Comparison of ENCODE assay signal across 1 cellular context in the genomic region with DNA sequence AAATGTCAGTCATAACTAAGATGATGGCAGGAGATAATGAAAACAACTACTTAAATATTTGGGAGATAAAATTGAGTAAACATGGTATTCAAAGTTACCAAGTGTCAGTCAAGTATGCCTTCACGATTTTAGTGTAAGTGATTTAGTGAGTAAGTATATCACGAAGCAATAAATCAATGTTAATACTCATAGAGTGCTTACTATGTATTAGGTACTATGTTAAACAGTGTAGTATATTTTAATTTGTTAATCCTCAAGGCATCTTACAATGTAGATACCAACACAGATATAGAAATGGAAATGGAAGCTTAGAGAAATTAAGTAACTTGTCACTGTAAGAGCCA.
A peak's percentile ranks its signal among the peaks of the same experiment; 100 is the strongest.
TF ChIP-seq lines count a peak whose summit lies in the region.

No MANE protein-coding gene starts in this region.

TF ChIP-seq in K562, 482 proteins besides CTCF, POLR2A, EP300 and RAD21 (continued from another document and continues in another):
- TF ChIP-seq, protein P1, sequence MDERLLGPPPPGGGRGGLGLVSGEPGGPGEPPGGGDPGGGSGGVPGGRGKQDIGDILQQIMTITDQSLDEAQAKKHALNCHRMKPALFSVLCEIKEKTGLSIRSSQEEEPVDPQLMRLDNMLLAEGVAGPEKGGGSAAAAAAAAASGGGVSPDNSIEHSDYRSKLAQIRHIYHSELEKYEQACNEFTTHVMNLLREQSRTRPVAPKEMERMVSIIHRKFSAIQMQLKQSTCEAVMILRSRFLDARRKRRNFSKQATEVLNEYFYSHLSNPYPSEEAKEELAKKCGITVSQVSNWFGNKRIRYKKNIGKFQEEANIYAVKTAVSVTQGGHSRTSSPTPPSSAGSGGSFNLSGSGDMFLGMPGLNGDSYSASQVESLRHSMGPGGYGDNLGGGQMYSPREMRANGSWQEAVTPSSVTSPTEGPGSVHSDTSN (CRISPR knock-in tag; IDR thresholded peaks at IDR 0.05; ENCODE audit: low read depth) = no peak
- TF ChIP-seq, protein P1 (tag; conservative IDR thresholded peaks at IDR 0.05; ENCODE audit: low read depth) = 0 out of 2 replicates have a peak, but pooled peaks have one; percentile 30
- TF ChIP-seq RERE (CRISPR knock-in tag; IDR thresholded peaks at IDR 0.05; ENCODE audit: borderline replicate concordance) (no peak), NFIC (IDR thresholded peaks at IDR 0.05) (no peak), ZC3H8 (IDR thresholded peaks at IDR 0.05) (no peak), ELF2 (CRISPR knock-in tag; IDR thresholded peaks at IDR 0.05) (no peak), TBP (optimal IDR thresholded peaks at IDR 0.05; ENCODE audit: low read depth, low read length) (no peak), ARID3B (CRISPR knock-in tag; IDR thresholded peaks at IDR 0.05; ENCODE audit: borderline replicate concordance) (no peak), ZNF318 (IDR thresholded peaks at IDR 0.05; ENCODE audit: borderline replicate concordance in 1 of 2, low read depth in 1 of 2) (no peak), MXI1 (IDR thresholded peaks at IDR 0.05; ENCODE audit: low read depth, low read length) (no peak), MBD1 (CRISPR knock-in tag; IDR thresholded peaks at IDR 0.05) (0 out of 2 replicates have a peak, but pooled peaks have one; percentile 9), YY1 (IDR thresholded peaks at IDR 0.05; ENCODE audit: borderline replicate concordance in 1 of 3, control insufficient read depth in 1 of 3, extremely low read depth in 1 of 3, insufficient read depth in 3 of 3, insufficient read length in 1 of 3, insufficient replicate concordance in 2 of 3, low read depth in 1 of 3, low read length in 2 of 3) (no peak), NR0B1 (IDR thresholded peaks at IDR 0.05; ENCODE audit: partially characterized antibody) (no peak), ZNF253 (CRISPR knock-in tag; conservative IDR thresholded peaks at IDR 0.05) (no peak), MEIS2 (IDR thresholded peaks at IDR 0.05; ENCODE audit: partially characterized antibody) (peak; percentile 76), MAFG (tag; conservative IDR thresholded peaks at IDR 0.05) (no peak)
- TF ChIP-seq, protein P2, sequence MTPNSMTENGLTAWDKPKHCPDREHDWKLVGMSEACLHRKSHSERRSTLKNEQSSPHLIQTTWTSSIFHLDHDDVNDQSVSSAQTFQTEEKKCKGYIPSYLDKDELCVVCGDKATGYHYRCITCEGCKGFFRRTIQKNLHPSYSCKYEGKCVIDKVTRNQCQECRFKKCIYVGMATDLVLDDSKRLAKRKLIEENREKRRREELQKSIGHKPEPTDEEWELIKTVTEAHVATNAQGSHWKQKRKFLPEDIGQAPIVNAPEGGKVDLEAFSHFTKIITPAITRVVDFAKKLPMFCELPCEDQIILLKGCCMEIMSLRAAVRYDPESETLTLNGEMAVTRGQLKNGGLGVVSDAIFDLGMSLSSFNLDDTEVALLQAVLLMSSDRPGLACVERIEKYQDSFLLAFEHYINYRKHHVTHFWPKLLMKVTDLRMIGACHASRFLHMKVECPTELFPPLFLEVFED (CRISPR knock-in tag; conservative IDR thresholded peaks at IDR 0.05) = no peak
- TF ChIP-seq, protein P3, sequence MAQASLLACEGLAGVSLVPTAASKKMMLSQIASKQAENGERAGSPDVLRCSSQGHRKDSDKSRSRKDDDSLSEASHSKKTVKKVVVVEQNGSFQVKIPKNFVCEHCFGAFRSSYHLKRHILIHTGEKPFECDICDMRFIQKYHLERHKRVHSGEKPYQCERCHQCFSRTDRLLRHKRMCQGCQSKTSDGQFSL (CRISPR knock-in tag; IDR thresholded peaks at IDR 0.05) = no peak
- TF ChIP-seq, protein P3 (tag; IDR thresholded peaks at IDR 0.05) = no peak
- TF ChIP-seq, protein P4, sequence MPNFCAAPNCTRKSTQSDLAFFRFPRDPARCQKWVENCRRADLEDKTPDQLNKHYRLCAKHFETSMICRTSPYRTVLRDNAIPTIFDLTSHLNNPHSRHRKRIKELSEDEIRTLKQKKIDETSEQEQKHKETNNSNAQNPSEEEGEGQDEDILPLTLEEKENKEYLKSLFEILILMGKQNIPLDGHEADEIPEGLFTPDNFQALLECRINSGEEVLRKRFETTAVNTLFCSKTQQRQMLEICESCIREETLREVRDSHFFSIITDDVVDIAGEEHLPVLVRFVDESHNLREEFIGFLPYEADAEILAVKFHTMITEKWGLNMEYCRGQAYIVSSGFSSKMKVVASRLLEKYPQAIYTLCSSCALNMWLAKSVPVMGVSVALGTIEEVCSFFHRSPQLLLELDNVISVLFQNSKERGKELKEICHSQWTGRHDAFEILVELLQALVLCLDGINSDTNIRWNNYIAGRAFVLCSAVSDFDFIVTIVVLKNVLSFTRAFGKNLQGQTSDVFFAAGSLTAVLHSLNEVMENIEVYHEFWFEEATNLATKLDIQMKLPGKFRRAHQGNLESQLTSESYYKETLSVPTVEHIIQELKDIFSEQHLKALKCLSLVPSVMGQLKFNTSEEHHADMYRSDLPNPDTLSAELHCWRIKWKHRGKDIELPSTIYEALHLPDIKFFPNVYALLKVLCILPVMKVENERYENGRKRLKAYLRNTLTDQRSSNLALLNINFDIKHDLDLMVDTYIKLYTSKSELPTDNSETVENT (CRISPR knock-in tag; IDR thresholded peaks at IDR 0.05) = no peak
